Comparison of ENCODE assay signal across 1 cellular context in genomic region chr20:62875419-62876355, GRCh38.
A peak's percentile ranks its signal among the peaks of the same experiment; 100 is the strongest.
TF ChIP-seq lines count a peak whose summit lies in the region.

No MANE protein-coding gene starts in this region.

TF ChIP-seq in K562, 482 proteins besides CTCF, POLR2A, EP300 and RAD21 (continued from another document and continues in another):
- TF ChIP-seq ZHX1 (conservative IDR thresholded peaks at IDR 0.05; ENCODE audit: low read length): peak; percentile 85
- TF ChIP-seq GMEB1 (CRISPR knock-in tag; IDR thresholded peaks at IDR 0.05): no peak
- 0 out of 2 replicates have a peak, but pooled peaks have one; percentile 34 for TF ChIP-seq ZNF175 (CRISPR knock-in tag; IDR thresholded peaks at IDR 0.05; ENCODE audit: low read depth)
- no peak for TF ChIP-seq PCBP2 (IDR thresholded peaks at IDR 0.05; ENCODE audit: low read depth, low read length, poor library complexity, severe bottlenecking)
- peak; percentile 41 for TF ChIP-seq HMGN3 (IDR thresholded peaks at IDR 0.05; ENCODE audit: borderline replicate concordance, extremely low read depth, insufficient read length, low read depth, low read length)
- TF ChIP-seq NFRKB (IDR thresholded peaks at IDR 0.05; ENCODE audit: low read depth): peak; percentile 41; the same call in 1 of the 2 replicates
- peak; percentile 91 for TF ChIP-seq USF1 (CRISPR knock-in tag; IDR thresholded peaks at IDR 0.05)
- no peak for TF ChIP-seq PHTF2 (CRISPR knock-in tag; IDR thresholded peaks at IDR 0.05)
- TF ChIP-seq MAFG (tag; conservative IDR thresholded peaks at IDR 0.05): no peak
- TF ChIP-seq ZNF143 (CRISPR knock-in tag; IDR thresholded peaks at IDR 0.05): peak; percentile 63; the same call in 1 of the 2 replicates
- TF ChIP-seq PHF20 (IDR thresholded peaks at IDR 0.05; ENCODE audit: partially characterized antibody): peak; percentile 43
- TF ChIP-seq CBFB (CRISPR knock-in tag; IDR thresholded peaks at IDR 0.05): 0 out of 2 replicates have a peak, but pooled peaks have one; percentile 33
- no peak for TF ChIP-seq CREB1 (IDR thresholded peaks at IDR 0.05)
- TF ChIP-seq CREB1 (CRISPR knock-in tag; IDR thresholded peaks at IDR 0.05): 0 out of 2 replicates have a peak, but pooled peaks have one; percentile 35
- peak; percentile 52 for TF ChIP-seq VEZF1 (CRISPR knock-in tag; IDR thresholded peaks at IDR 0.05)
- TF ChIP-seq RBFOX2 (IDR thresholded peaks at IDR 0.05; ENCODE audit: low read depth, low read length): peak; percentile 79
- TF ChIP-seq USF2 (CRISPR knock-in tag; IDR thresholded peaks at IDR 0.05): peak; percentile 94
- no peak for TF ChIP-seq KDM1A (IDR thresholded peaks at IDR 0.05)
- TF ChIP-seq L3MBTL2 (IDR thresholded peaks at IDR 0.05): peak; percentile 45; the same call in 1 of the 2 replicates
- TF ChIP-seq E2F1 (CRISPR knock-in tag; IDR thresholded peaks at IDR 0.05): peak; percentile 92
- no peak for TF ChIP-seq TEAD2 (tag; IDR thresholded peaks at IDR 0.05)
- peak; percentile 43; the same call in 1 of the 2 replicates for TF ChIP-seq CC2D1A (IDR thresholded peaks at IDR 0.05)
- TF ChIP-seq ZC3H4 (CRISPR knock-in tag; IDR thresholded peaks at IDR 0.05; ENCODE audit: borderline replicate concordance): no peak
- TF ChIP-seq ZNF41 (CRISPR knock-in tag; conservative IDR thresholded peaks at IDR 0.05): no peak
- TF ChIP-seq MLLT1 (IDR thresholded peaks at IDR 0.05): no peak
- TF ChIP-seq POLR2G (IDR thresholded peaks at IDR 0.05; ENCODE audit: low read depth, low read length): peak; percentile 79
- TF ChIP-seq CHD2 (IDR thresholded peaks at IDR 0.05; ENCODE audit: low read depth, low read length): peak; percentile 64; the same call in 1 of the 2 replicates
- TF ChIP-seq MYC (IDR thresholded peaks at IDR 0.05; ENCODE audit: low read depth, low read length): peak; percentile 49
- no peak for TF ChIP-seq MYC (CRISPR knock-in tag; IDR thresholded peaks at IDR 0.05; ENCODE audit: borderline replicate concordance, low read depth)
- TF ChIP-seq ZMIZ1 (IDR thresholded peaks at IDR 0.05; ENCODE audit: low read depth in 2 of 2, low read length in 2 of 2): peak in 1 of 2 experiments; percentile 62; a peak in 1 of 4 replicates
- peak; percentile 89 for TF ChIP-seq ZBTB1 (CRISPR knock-in tag; IDR thresholded peaks at IDR 0.05; ENCODE audit: borderline replicate concordance, low read depth)
- peak; percentile 6 for TF ChIP-seq RBBP5 (IDR thresholded peaks at IDR 0.05; ENCODE audit: borderline replicate concordance, insufficient read depth, low read length, poor library complexity, severe bottlenecking)
- TF ChIP-seq CXXC5 (CRISPR knock-in tag; IDR thresholded peaks at IDR 0.05): peak; percentile 55; the same call in 1 of the 2 replicates
- TF ChIP-seq YY1 (IDR thresholded peaks at IDR 0.05; ENCODE audit: borderline replicate concordance in 1 of 3, control insufficient read depth in 1 of 3, extremely low read depth in 1 of 3, insufficient read depth in 3 of 3, insufficient read length in 1 of 3, insufficient replicate concordance in 2 of 3, low read depth in 1 of 3, low read length in 2 of 3): peak in 2 of 3 experiments; percentile 54 to 78
- no peak for TF ChIP-seq PBX2 (CRISPR knock-in tag; IDR thresholded peaks at IDR 0.05; ENCODE audit: low read depth)
- no peak for TF ChIP-seq PBX2 (tag; conservative IDR thresholded peaks at IDR 0.05; ENCODE audit: low read depth)
- TF ChIP-seq ZNF639 (CRISPR knock-in tag; conservative IDR thresholded peaks at IDR 0.05 in 1 of 2, IDR thresholded peaks at IDR 0.05 in 1 of 2): peak in 1 of 2 experiments; percentile 47; a peak in 1 of 4 replicates
- TF ChIP-seq TRIM24 (IDR thresholded peaks at IDR 0.05): 0 out of 4 replicates have a peak, but pooled peaks have one; percentile 14 to 31
